ENCODE assay signal across 28 cellular contexts in genomic region chr12:55092579-55092978, GRCh38. TPM values are rescaled to one million over a fixed set of nuclear protein-coding genes. Genes with fewer than 3 reads are reported as not detected.
DNase-seq lines count a peak whose midpoint lies in the region; ATAC-seq and TF ChIP-seq lines count a peak whose summit lies in the region.
"Had no signal": no experiment of that assay in that cellular context is flagged by ENCODE, and none has a peak within 500 bp of the region (broad histone marks: within the 10 kb centered on the region; RNA-seq: fewer than 3 reads in every experiment).

No MANE protein-coding gene starts in this region.

- H4K20me1 ChIP-seq in MM.1S (ENCODE audit: insufficient read depth, low read length): no peaks in the 10 kb centered on the region

- no peaks in the 10 kb centered on the region for H3K79me2 ChIP-seq in MM.1S (ENCODE audit: low read length)

- H3K4me1 ChIP-seq in MM.1S (ENCODE audit: low read length): no peaks in the 10 kb centered on the region
- H3K4me1 ChIP-seq: A549 had no signal

- H3K9ac ChIP-seq in MM.1S (ENCODE audit: low read length): no peak overlapping the region
- H3K9ac ChIP-seq: GM23248 had no signal

- H3K4me2 ChIP-seq in MM.1S (ENCODE audit: low read depth, low read length): no peak overlapping the region
- H3K4me2 ChIP-seq: A549 had no signal

- DNase-seq in GM12864 (ENCODE audit: low read depth) (no peak), MM.1S (no peak), neural crest cell (ENCODE audit: low read depth, low spot score) (no peak), Right ventricle myocardium inferior (ENCODE audit: missing footprints) (no peak), hypothalamus (lab: John Stamatoyannopoulos, UW) (no peak), MV-4-11 (lab: John Stamatoyannopoulos, UW) (no peak)
- DNase-seq: AML-193, EL, GF-D8, GM23248, H7, NCI-H1092, NCI-H1417 treated with DMSO at 0.1 percent for 48 hours, NCI-H1694 treated with DMSO at 0.1 percent for 48 hours, NCI-H2081, NCI-H2227 treated with DMSO at 0.1 percent for 48 hours, NCI-H69, SIG-M5 had no signal

- no peaks in the 10 kb centered on the region for H3K9me2 ChIP-seq in MM.1S (replicated peaks; ENCODE audit: insufficient read depth, low read length)

- no peak overlapping the region for H3K4me3 Mint-ChIP-seq in neural crest cell

- H3K4me1 Mint-ChIP-seq in neural crest cell: no peaks in the 10 kb centered on the region

- ATAC-seq in Right ventricle myocardium inferior: no peak
- ATAC-seq in GM19463 (IDR thresholded peaks at IDR 0.05; ENCODE audit: unreplicated experiment): no peak
- ATAC-seq: A549, K562, Panc1 had no signal

- no peak overlapping the region for H3K27ac ChIP-seq in C4-2B
- no peak overlapping the region for H3K27ac ChIP-seq in MM.1S (ENCODE audit: low read length)
- H3K27ac ChIP-seq: A549, GM23248, SK-N-MC had no signal

- no peaks in the 10 kb centered on the region for H3K9me3 Mint-ChIP-seq in neural crest cell

- intact Hi-C loops in Right ventricle myocardium inferior (cut with DNase I): no loop called here

- TF ChIP-seq CTCF in C4-2B (conservative IDR thresholded peaks at IDR 0.05) (peak; percentile 13; the same call in 1 of the 2 replicates), GM12864 (IDR thresholded peaks at IDR 0.05; ENCODE audit: low read depth, low read length, missing control alignments) (peak; percentile 3), MM.1S (IDR thresholded peaks at IDR 0.05; ENCODE audit: low read length) (peak; percentile 11), neural crest cell (conservative IDR thresholded peaks at IDR 0.05) (peak; percentile 47)

- H3K27me3 ChIP-seq in MM.1S (replicated peaks; ENCODE audit: insufficient read depth, low read length): no peaks in the 10 kb centered on the region

- no peak overlapping the region for H3K4me3 ChIP-seq in GM12864 (ENCODE audit: low read depth, low read length)
- no peak overlapping the region for H3K4me3 ChIP-seq in MM.1S (ENCODE audit: low read length)
- H3K4me3 ChIP-seq: A549, GM23248, K562, SK-N-MC had no signal

- H3K27me3 Mint-ChIP-seq in neural crest cell (ENCODE audit: low read depth): peaks cover 3% of the 10 kb centered on the region

- H3K27ac Mint-ChIP-seq in neural crest cell (ENCODE audit: unreplicated experiment): no peak overlapping the region

- no peaks in the 10 kb centered on the region for H3K36me3 ChIP-seq in MM.1S (replicated peaks; ENCODE audit: insufficient read depth, low read length)

- H3F3A ChIP-seq in MM.1S (ENCODE audit: insufficient read depth, low read length): no peaks in the 10 kb centered on the region

- H2AFZ ChIP-seq in MM.1S (ENCODE audit: low read length): no peak overlapping the region
- H2AFZ ChIP-seq: GM23248 had no signal

- no peaks in the 10 kb centered on the region for H3K36me3 Mint-ChIP-seq in neural crest cell (ENCODE audit: low read depth)

- no peaks in the 10 kb centered on the region for H3K9me3 ChIP-seq in MM.1S (replicated peaks; ENCODE audit: insufficient read depth, low read length)
- H3K9me3 ChIP-seq: A549 had no signal

RNA-seq across cellular contexts. Expression of gene OR9K2, which starts 33.6 kb away (rescaled TPM):
- total RNA-seq in neural crest cell (not detected in 2 replicates), Right ventricle myocardium inferior (not detected)
- total RNA-seq: GM23248; H7; K562; LHCN-M2; NCI-H460; OCI-LY7; T-helper 1 cell treated with Interleukin-12 subunit alpha and Interleukin-12 subunit beta and Interleukin-4 antibody, amounts not matched to agents 30 ng/mL and 1 ng/mL, for 36 hours had no signal
